ENCODE assay signal across 32 cellular contexts in the genomic region with DNA sequence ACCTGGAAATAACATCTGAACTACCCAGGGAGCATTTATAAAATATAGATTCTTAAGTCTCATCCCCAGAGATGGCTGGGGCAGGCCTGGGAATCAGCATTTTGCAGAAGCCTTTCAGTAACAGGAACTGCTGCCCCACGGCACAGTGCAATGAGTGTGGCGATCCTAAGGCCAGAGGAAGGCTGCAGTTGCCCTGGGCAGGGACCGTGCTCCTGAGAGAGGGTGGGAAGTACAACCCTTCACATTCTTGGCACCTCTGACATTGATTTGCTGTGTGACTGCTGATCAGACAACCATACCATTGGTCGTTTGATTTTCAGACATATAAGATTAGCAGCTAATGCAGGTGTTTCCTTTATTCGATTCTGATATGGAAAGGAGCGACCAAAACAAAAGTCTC.
"Had no signal": no experiment of that assay in that cellular context is flagged by ENCODE, and none has a peak within 500 bp of the region (broad histone marks: within the 10 kb centered on the region; RNA-seq: fewer than 3 reads in every experiment).

No MANE protein-coding gene starts in this region.

- H3K27ac ChIP-seq: cardiac muscle cell, SJCRH30, SK-N-MC had no signal

- H3K9me3 Mint-ChIP-seq: activated CD4-positive, alpha-beta memory T cell treated with anti-CD3 and anti-CD28 coated beads, Interleukin-2, amount 10 ng/mL, durations not matched to agents 7 days and 5 days; activated naive CD4-positive, alpha-beta T cell treated with anti-CD3 and anti-CD28 coated beads, Interleukin-2, amount 10 ng/mL, durations not matched to agents 7 days and 5 days; activated naive CD8-positive, alpha-beta T cell treated with anti-CD3 and anti-CD28 coated beads, Interleukin-2, amount 50 U/mL, for 24 hours; central memory CD8-positive, alpha-beta T cell; T-helper 2 cell treated with Interferon-gamma antibody and Interleukin-4, amounts not matched to agents 5 μg/mL and 100 μg/mL, for 36 hours; WTC11 had no signal

- H3K4me3 ChIP-seq: cardiac muscle cell, MG63, SJCRH30, SK-N-MC had no signal

- H3K9me3 ChIP-seq: MG63, SJCRH30 had no signal

- FAIRE-seq: TTC549 had no signal

- H3K4me3 Mint-ChIP-seq: activated CD4-positive, alpha-beta memory T cell treated with anti-CD3 and anti-CD28 coated beads, Interleukin-2, amount 10 ng/mL, durations not matched to agents 7 days and 5 days; activated CD4-positive, alpha-beta T cell treated with anti-CD3 and anti-CD28 coated beads for 36 hours; activated CD8-positive, alpha-beta memory T cell treated with anti-CD3 and anti-CD28 coated beads, Interleukin-2, amount 10 ng/mL, durations not matched to agents 7 days and 5 days; activated naive CD4-positive, alpha-beta T cell treated with anti-CD3 and anti-CD28 coated beads, Interleukin-2, amount 10 ng/mL, durations not matched to agents 7 days and 5 days; activated naive CD8-positive, alpha-beta T cell; activated naive CD8-positive, alpha-beta T cell treated with anti-CD3 and anti-CD28 coated beads, Interleukin-2, amount 50 U/mL, for 24 hours; central memory CD8-positive, alpha-beta T cell; T-helper 2 cell treated with Interferon-gamma antibody and Interleukin-4, amounts not matched to agents 5 μg/mL and 100 μg/mL, for 36 hours; WTC11 had no signal

- H3K27me3 Mint-ChIP-seq: activated CD4-positive, alpha-beta memory T cell treated with anti-CD3 and anti-CD28 coated beads, Interleukin-2, amount 10 ng/mL, durations not matched to agents 7 days and 5 days had no signal

- ATAC-seq: activated CD4-positive, alpha-beta T cell treated with anti-CD3 and anti-CD28 coated beads for 36 hours; activated CD4-positive, CD25-positive, alpha-beta regulatory T cell treated with anti-CD3 and anti-CD28 coated beads, Interleukin-2, amount 50 U/mL, for 24 hours; activated CD8-positive, alpha-beta memory T cell treated with anti-CD3 and anti-CD28 coated beads, Interleukin-2, amount 10 ng/mL, durations not matched to agents 7 days and 5 days; activated naive CD8-positive, alpha-beta T cell treated with anti-CD3 and anti-CD28 coated beads, Interleukin-2, amount 50 U/mL, for 24 hours; Panc1; WTC11 had no signal

- H3K27me3 ChIP-seq: cardiac muscle cell, MG63, SJCRH30 had no signal

- H3K36me3 ChIP-seq: cardiac muscle cell, MG63, SJCRH30 had no signal

- H3K36me3 Mint-ChIP-seq: activated CD8-positive, alpha-beta memory T cell treated with anti-CD3 and anti-CD28 coated beads, Interleukin-2, amount 10 ng/mL, durations not matched to agents 7 days and 5 days; activated naive CD4-positive, alpha-beta T cell treated with anti-CD3 and anti-CD28 coated beads, Interleukin-2, amount 10 ng/mL, durations not matched to agents 7 days and 5 days; activated naive CD8-positive, alpha-beta T cell; WTC11 had no signal

- H3K4me1 ChIP-seq: SJCRH30 had no signal

- DNase-seq: activated CD4-positive, alpha-beta memory T cell treated with anti-CD3 and anti-CD28 coated beads, Interleukin-2, amount 10 ng/mL, durations not matched to agents 7 days and 5 days; activated CD4-positive, alpha-beta T cell treated with anti-CD3 and anti-CD28 coated beads for 36 hours; activated CD4-positive, alpha-beta T cell treated with anti-CD3 and anti-CD28 coated beads, Interleukin-2, amount 50 U/mL, for 1 hour; activated CD8-positive, alpha-beta memory T cell treated with anti-CD3 and anti-CD28 coated beads for 24 hours; activated CD8-positive, alpha-beta memory T cell treated with anti-CD3 and anti-CD28 coated beads, Interleukin-2, amount 10 ng/mL, durations not matched to agents 7 days and 5 days; activated CD8-positive, alpha-beta memory T cell treated with anti-CD3 and anti-CD28 coated beads, Interleukin-2, amount 50 U/mL, for 48 hours; activated effector memory CD4-positive, alpha-beta T cell treated with Interleukin-2 at 50 U/mL for 16 hours; activated naive CD4-positive, alpha-beta T cell treated with anti-CD3 and anti-CD28 coated beads, Interleukin-2, amount 10 ng/mL, durations not matched to agents 7 days and 5 days; activated naive CD8-positive, alpha-beta T cell treated with anti-CD3 and anti-CD28 coated beads, Interleukin-2, amount 50 U/mL, for 24 hours; activated T-cell treated with anti-CD3 and anti-CD28 coated beads, Interleukin-2, amount 50 U/mL, for 48 hours; anterior cingulate cortex; Kasumi-1; KBM-7; MG63; NCI-H1048; NCI-H1436; NCI-H1694; NCI-H1930; NCI-H226; NCI-H446 treated with DMSO at 0.1 percent for 48 hours; NCI-H524; SHP77; SJCRH30 had no signal

- H3K4me1 Mint-ChIP-seq: activated CD4-positive, alpha-beta memory T cell treated with anti-CD3 and anti-CD28 coated beads, Interleukin-2, amount 10 ng/mL, durations not matched to agents 7 days and 5 days; activated CD4-positive, alpha-beta T cell treated with anti-CD3 and anti-CD28 coated beads for 36 hours; activated CD8-positive, alpha-beta memory T cell treated with anti-CD3 and anti-CD28 coated beads, Interleukin-2, amount 10 ng/mL, durations not matched to agents 7 days and 5 days; activated naive CD4-positive, alpha-beta T cell treated with anti-CD3 and anti-CD28 coated beads, Interleukin-2, amount 10 ng/mL, durations not matched to agents 7 days and 5 days; activated naive CD8-positive, alpha-beta T cell treated with anti-CD3 and anti-CD28 coated beads, Interleukin-2, amount 50 U/mL, for 24 hours; central memory CD8-positive, alpha-beta T cell had no signal

- H3K27ac Mint-ChIP-seq: activated CD4-positive, alpha-beta memory T cell treated with anti-CD3 and anti-CD28 coated beads, Interleukin-2, amount 10 ng/mL, durations not matched to agents 7 days and 5 days; activated CD4-positive, alpha-beta T cell treated with anti-CD3 and anti-CD28 coated beads for 36 hours; activated CD8-positive, alpha-beta memory T cell treated with anti-CD3 and anti-CD28 coated beads, Interleukin-2, amount 10 ng/mL, durations not matched to agents 7 days and 5 days; activated naive CD4-positive, alpha-beta T cell treated with anti-CD3 and anti-CD28 coated beads, Interleukin-2, amount 10 ng/mL, durations not matched to agents 7 days and 5 days; activated naive CD8-positive, alpha-beta T cell; activated naive CD8-positive, alpha-beta T cell treated with anti-CD3 and anti-CD28 coated beads, Interleukin-2, amount 50 U/mL, for 24 hours; T-helper 2 cell treated with Interferon-gamma antibody and Interleukin-4, amounts not matched to agents 5 μg/mL and 100 μg/mL, for 36 hours; WTC11 had no signal
